16 cellular contexts compared by ENCODE assay signal in the genomic region with DNA sequence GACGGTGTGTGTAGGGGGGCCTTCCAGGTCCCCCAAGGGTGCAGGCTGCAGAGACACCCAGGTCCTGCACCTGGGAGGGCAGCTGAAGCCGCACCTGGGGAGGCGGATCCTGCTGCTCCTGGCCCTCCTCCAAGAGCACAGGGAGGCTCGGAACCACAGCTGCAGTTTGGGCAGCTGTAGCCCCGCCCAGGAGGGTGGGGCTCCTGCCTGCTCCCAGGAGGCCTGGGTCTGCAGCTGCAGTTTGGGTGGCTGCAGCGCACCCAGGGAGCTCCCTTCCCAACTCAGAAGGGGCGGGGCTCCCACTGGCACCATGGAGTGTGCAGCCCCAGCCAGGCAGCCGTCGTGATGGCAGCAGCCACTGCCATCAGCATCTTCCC.
A peak's percentile ranks its signal among the peaks of the same experiment; 100 is the strongest.
DNase-seq lines count a peak whose midpoint lies in the region; TF ChIP-seq lines count a peak whose summit lies in the region.
"Had no signal": no experiment of that assay in that cellular context is flagged by ENCODE, and none has a peak within 500 bp of the region (broad histone marks: within the 10 kb centered on the region; RNA-seq: fewer than 3 reads in every experiment).

No MANE protein-coding gene starts in this region.

- DNase-seq in COR-L47 (lab: John Stamatoyannopoulos, UW) (peak; percentile 39), NAMALWA (ENCODE audit: low spot score) (peak; percentile 35), NCI-H510A treated with DMSO at 0.1 percent for 48 hours (lab: John Stamatoyannopoulos, UW) (peak; percentile 86), epithelial cell of esophagus (ENCODE audit: low read depth) (peak; percentile 19), NCI-H524 treated with DMSO at 0.1 percent for 48 hours (lab: John Stamatoyannopoulos, UW) (no peak), foreskin melanocyte (no peak), RKO (ENCODE audit: low spot score) (no peak)
- DNase-seq in activated CD8-positive, alpha-beta memory T cell treated with anti-CD3 and anti-CD28 coated beads, Interleukin-2, amount 50 U/mL, for 48 hours: no peak
- DNase-seq: activated gamma-delta T cell treated with Interleukin-2 at 50 U/mL for 16 hours; glutamatergic neuron; immature natural killer cell; natural killer cell; stimulated activated naive CD8-positive, alpha-beta T cell treated with anti-CD3 and anti-CD28 coated beads, Interleukin-15, amount 100 ng/mL, for 72 hours; SW 1271 had no signal

- no peak for TF ChIP-seq CTCF in epithelial cell of esophagus (IDR thresholded peaks at IDR 0.05; ENCODE audit: insufficient read depth, low read depth, low read length, missing control alignments)

- no peak overlapping the region for H3K4me3 ChIP-seq in epithelial cell of esophagus (ENCODE audit: low read length)
- H3K4me3 ChIP-seq: coronary artery, lung had no signal

Comparison
In these comparisons a context has a peak if more than half of its experiments do, and no peak if none do; other contexts are left out.
1. DNase-seq: peak in COR-L47 (single experiment), NAMALWA (single experiment), NCI-H510A treated with DMSO at 0.1 percent for 48 hours (single experiment) and epithelial cell of esophagus (single experiment); none in activated CD8-positive, alpha-beta memory T cell treated with anti-CD3 and anti-CD28 coated beads, Interleukin-2, amount 50 U/mL, for 48 hours (single experiment), NCI-H524 treated with DMSO at 0.1 percent for 48 hours (single experiment), foreskin melanocyte (single experiment) and RKO (single experiment).